1 cellular context compared by ENCODE assay signal in genomic region chrX:11792461-11793421, GRCh38.
TF ChIP-seq lines count a peak whose summit lies in the region.

No MANE protein-coding gene starts in this region.

TF ChIP-seq in GM12878, 131 proteins besides CTCF, POLR2A, EP300 and RAD21 (continued from another document and continues in another):
- TF ChIP-seq IRF5 (IDR thresholded peaks at IDR 0.05; ENCODE audit: borderline replicate concordance): no peak; the same call in 1 of the 2 replicates
- TF ChIP-seq SMAD5 (IDR thresholded peaks at IDR 0.05; ENCODE audit: low read depth): no peak
- peak; percentile 94 for TF ChIP-seq DPF2 (IDR thresholded peaks at IDR 0.05)
- peak; percentile 63; the same call in 1 of the 2 replicates for TF ChIP-seq ZNF207 (IDR thresholded peaks at IDR 0.05; ENCODE audit: borderline replicate concordance)
- TF ChIP-seq E2F8 (IDR thresholded peaks at IDR 0.05; ENCODE audit: low read depth, partially characterized antibody): peak; percentile 55
- no peak for TF ChIP-seq PML (IDR thresholded peaks at IDR 0.05; ENCODE audit: low read length)
- TF ChIP-seq ZBTB33 (IDR thresholded peaks at IDR 0.05): no peak
- TF ChIP-seq USF2 (IDR thresholded peaks at IDR 0.05; ENCODE audit: borderline replicate concordance, low read depth, low read length): no peak
- no peak for TF ChIP-seq SREBF2 (IDR thresholded peaks at IDR 0.05; ENCODE audit: low read length)
- no peak for TF ChIP-seq IRF3 (IDR thresholded peaks at IDR 0.05)
- TF ChIP-seq ZNF274 (IDR thresholded peaks at IDR 0.05; ENCODE audit: insufficient read depth, insufficient read length): no peak
- TF ChIP-seq CREB1 (IDR thresholded peaks at IDR 0.05; ENCODE audit: low read depth): peak; percentile 84
- TF ChIP-seq ZBED1 (IDR thresholded peaks at IDR 0.05; ENCODE audit: borderline replicate concordance): peak; percentile 67
- no peak for TF ChIP-seq PRDM15 (CRISPR knock-in tag; IDR thresholded peaks at IDR 0.05)
- TF ChIP-seq ZBTB40 (IDR thresholded peaks at IDR 0.05; ENCODE audit: borderline replicate concordance): no peak; the same call in 1 of the 2 replicates
- no peak for TF ChIP-seq CBX3 (IDR thresholded peaks at IDR 0.05; ENCODE audit: borderline replicate concordance, low read depth)
- TF ChIP-seq CBX5 (IDR thresholded peaks at IDR 0.05; ENCODE audit: low read depth): peak; percentile 64; the same call in 1 of the 2 replicates
- TF ChIP-seq SMC3 (IDR thresholded peaks at IDR 0.05; ENCODE audit: borderline replicate concordance, low read length): no peak; the same call in 1 of the 2 replicates
- TF ChIP-seq TCF7 (IDR thresholded peaks at IDR 0.05; ENCODE audit: borderline replicate concordance): peak; percentile 32; the same call in 1 of the 2 replicates
- TF ChIP-seq ETV6 (conservative IDR thresholded peaks at IDR 0.05 in 1 of 2, IDR thresholded peaks at IDR 0.05 in 1 of 2; ENCODE audit: borderline replicate concordance in 1 of 2, low read depth in 1 of 2): peak in 1 of 2 experiments; percentile 56; a peak in 1 of 4 replicates
- no peak for TF ChIP-seq NFYA (IDR thresholded peaks at IDR 0.05; ENCODE audit: borderline replicate concordance, low read depth, low read length)
- no peak for TF ChIP-seq ZNF622 (IDR thresholded peaks at IDR 0.05)
- peak; percentile 61; the same call in 1 of the 2 replicates for TF ChIP-seq BMI1 (IDR thresholded peaks at IDR 0.05; ENCODE audit: borderline replicate concordance)
- TF ChIP-seq POLR2AphosphoS5 (IDR thresholded peaks at IDR 0.05; ENCODE audit: low read length): 0 out of 2 replicates have a peak, but pooled peaks have one; percentile 15
- TF ChIP-seq NFIC (IDR thresholded peaks at IDR 0.05; ENCODE audit: low read depth, low read length): peak; percentile 91
- TF ChIP-seq FOXK2 (IDR thresholded peaks at IDR 0.05): no peak
- TF ChIP-seq MLLT1 (IDR thresholded peaks at IDR 0.05): peak; percentile 84; the same call in 1 of the 2 replicates
- 0 out of 2 replicates have a peak, but pooled peaks have one; percentile 12 for TF ChIP-seq RFX5 (IDR thresholded peaks at IDR 0.05; ENCODE audit: low read depth, low read length)
- peak; percentile 93; the same call in 1 of the 2 replicates for TF ChIP-seq RB1 (IDR thresholded peaks at IDR 0.05; ENCODE audit: borderline replicate concordance)
- no peak for TF ChIP-seq MYC (IDR thresholded peaks at IDR 0.05; ENCODE audit: insufficient read depth, insufficient read length, insufficient replicate concordance, low read length, severe bottlenecking)
- no peak for TF ChIP-seq HDAC2 (IDR thresholded peaks at IDR 0.05)
- peak; percentile 58 for TF ChIP-seq KLF5 (IDR thresholded peaks at IDR 0.05; ENCODE audit: partially characterized antibody)
- TF ChIP-seq CEBPZ (IDR thresholded peaks at IDR 0.05; ENCODE audit: low read depth, low read length): no peak
